10 cellular contexts compared by ENCODE assay signal in genomic region chr1:27298632-27299384, GRCh38. TPM values are rescaled to one million over a fixed set of nuclear protein-coding genes. Genes with fewer than 3 reads are reported as not detected.
A peak's percentile ranks its signal among the peaks of the same experiment; 100 is the strongest.
DNase-seq lines count a peak whose midpoint lies in the region; ATAC-seq and TF ChIP-seq lines count a peak whose summit lies in the region.
"Had no signal": no experiment of that assay in that cellular context is flagged by ENCODE, and none has a peak within 500 bp of the region (broad histone marks: within the 10 kb centered on the region; RNA-seq: fewer than 3 reads in every experiment).

No MANE protein-coding gene starts in this region.

- no peak for ATAC-seq in upper lobe of left lung (ENCODE audit: low FRiP score in 2 of 2)
- no peak for ATAC-seq in GM19324 (IDR thresholded peaks at IDR 0.05; ENCODE audit: low FRiP score, unreplicated experiment)
- no peak for ATAC-seq in GM19467 (IDR thresholded peaks at IDR 0.05; ENCODE audit: unreplicated experiment)

- peak overlapping the region; percentile 70 for H3K27ac ChIP-seq in colonic mucosa
- H3K27ac ChIP-seq in upper lobe of left lung: peak overlapping the region; percentile 41 to 75 (median 56)

- H3K4me3 ChIP-seq in NT2/D1 (ENCODE audit: insufficient read length, low read depth) (no peak overlapping the region), colonic mucosa (no peak overlapping the region), upper lobe of left lung (no peak overlapping the region)

- intact Hi-C loops in colonic mucosa (cut with DNase I): no loop called here

- TF ChIP-seq CTCF in colonic mucosa (IDR thresholded peaks at IDR 0.05) (no peak), upper lobe of left lung (IDR thresholded peaks at IDR 0.05) (no peak)

- H3K9me3 ChIP-seq in NT2/D1 (ENCODE audit: insufficient read depth, low read length) (no peaks in the 10 kb centered on the region), colonic mucosa (no peaks in the 10 kb centered on the region), upper lobe of left lung (no peaks in the 10 kb centered on the region)
- H3K9me3 ChIP-seq: neutrophil had no signal

- TF ChIP-seq POLR2A in upper lobe of left lung (IDR thresholded peaks at IDR 0.05): no peak

- H3K4me1 ChIP-seq in NT2/D1 (ENCODE audit: insufficient read depth, insufficient read length) (peaks cover 41% of the 10 kb centered on the region), colonic mucosa (no peaks in the 10 kb centered on the region), upper lobe of left lung (peaks cover 22 to 30% (median 27%) of the 10 kb centered on the region in 4 donors)

- DNase-seq in NT2/D1 (ENCODE audit: low read depth, low spot score): no peak
- no peak for DNase-seq in colonic mucosa
- peak; percentile 48 for DNase-seq in myocyte (ENCODE audit: low read depth)
- DNase-seq in upper lobe of left lung: no peak
- DNase-seq in activated CD4-positive, alpha-beta T cell treated with anti-CD3 and anti-CD28 coated beads for 4 hours: no peak
- DNase-seq: NCI-H2081 treated with DMSO at 0.1 percent for 48 hours, SHP77 treated with DMSO at 0.1 percent for 48 hours had no signal

- WGBS in upper lobe of left lung, 2 donors: 79 to 86% methylated on average over 2 to 8 of the region's 8 CpGs

- H3K36me3 ChIP-seq in NT2/D1 (ENCODE audit: insufficient read depth, insufficient read length, low read length) (peaks cover 20% of the 10 kb centered on the region), colonic mucosa (peaks cover 4% of the 10 kb centered on the region), upper lobe of left lung (peaks cover 18 to 86% (median 63%) of the 10 kb centered on the region in 4 donors)

- TF ChIP-seq EP300 in upper lobe of left lung (IDR thresholded peaks at IDR 0.05): no peak

- no peaks in the 10 kb centered on the region for H3K27me3 ChIP-seq in NT2/D1 (ENCODE audit: insufficient read depth, insufficient read length)
- no peaks in the 10 kb centered on the region for H3K27me3 ChIP-seq in colonic mucosa
- no peaks in the 10 kb centered on the region for H3K27me3 ChIP-seq in upper lobe of left lung
- H3K27me3 ChIP-seq: neutrophil had no signal

- H3K9ac ChIP-seq in NT2/D1 (ENCODE audit: insufficient read length, low read depth): peak overlapping the region; percentile 12
- H3K9ac ChIP-seq in colonic mucosa (ENCODE audit: low read depth in 2 of 2, low read length in 2 of 2): peak overlapping the region in 1 of 2 donors; percentile 38

RNA-seq across cellular contexts. Expression of gene TMEM222, which starts 23.2 kb away (rescaled TPM):
- 10 to 100 TPM; 28.6 to 35.4 TPM for total RNA-seq in colonic mucosa
- total RNA-seq in myocyte: 37.8 and 42.7 TPM in 2 replicates
- polyA plus RNA-seq in myocyte (2012): 58.0 TPM
- 10 to 100 TPM; 11.5 to 43.9 (median 30.1) TPM for total RNA-seq in upper lobe of left lung

RNA-seq across cellular contexts. Expression of gene SYTL1, which starts 43.0 kb away (rescaled TPM):
- total RNA-seq in colonic mucosa: 10 to 100 TPM; 15.6 to 17.4 TPM
- total RNA-seq in myocyte: 0.05 TPM in 1 of 2 replicates, not detected in the other
- 0.20 TPM for polyA plus RNA-seq in myocyte (2012)
- total RNA-seq in upper lobe of left lung: 10 to 100 TPM; 28.7 to 74.4 (median 44.1) TPM

Comparison
In these comparisons a context has a peak if more than half of its experiments do, and no peak if none do; other contexts are left out.
1. RNA of gene SYTL1, which starts 43.0 kb away (total RNA-seq): 28.7 to 74.4 TPM in upper lobe of left lung and 15.6 to 17.4 TPM in colonic mucosa; 0.05 TPM in myocyte; every median in the first group is over 10 times any median in the second.